Comparison of ENCODE assay signal across 7 cellular contexts in genomic region chr3:193872265-193872753, GRCh38.
DNase-seq lines count a peak whose midpoint lies in the region; ATAC-seq, FAIRE-seq and TF ChIP-seq lines count a peak whose summit lies in the region.

No MANE protein-coding gene starts in this region.

- peak; percentile 81 for FAIRE-seq in GM12891 (lab: Jason Lieb, UNC)

- H3K27me3 ChIP-seq in esophagus (ENCODE audit: control insufficient read depth in 1 of 2, insufficient read depth in 2 of 2, low read length in 2 of 2) (no peaks in the 10 kb centered on the region), GM23338 (ENCODE audit: insufficient read depth) (peaks cover 35% of the 10 kb centered on the region)

- H3K4me1 ChIP-seq in esophagus (ENCODE audit: control insufficient read depth in 2 of 2, insufficient read depth in 2 of 2, low read length in 1 of 2) = peaks cover 5 to 22% of the 10 kb centered on the region in 2 donors
- H3K4me1 ChIP-seq in GM23338 (ENCODE audit: insufficient read depth) = peaks cover 20% of the 10 kb centered on the region

- H3K27ac Mint-ChIP-seq in GM23338 = no peak overlapping the region

- H3K36me3 Mint-ChIP-seq in GM23338 (ENCODE audit: low read depth) = no peaks in the 10 kb centered on the region

- H3K27ac ChIP-seq in esophagus (ENCODE audit: low read depth in 2 of 2, low read length in 1 of 2) (peak overlapping the region; percentile 89 to 93), GM23338 (ENCODE audit: low read depth) (no peak overlapping the region)

- peaks cover 32% of the 10 kb centered on the region for H3K27me3 Mint-ChIP-seq in GM23338 (ENCODE audit: insufficient read depth, low read depth, poor library complexity)

- H3K4me3 Mint-ChIP-seq in GM23338 = no peak overlapping the region

- H4K20me1 ChIP-seq in GM23338 (replicated peaks; ENCODE audit: insufficient read depth) = no peaks in the 10 kb centered on the region

- no peak overlapping the region for H2AFZ ChIP-seq in GM23338

- no peak overlapping the region for H3K4me2 ChIP-seq in GM23338

- H3K36me3 ChIP-seq in esophagus (ENCODE audit: control insufficient read depth in 2 of 2, insufficient read depth in 2 of 2, low read length in 1 of 2) (no peaks in the 10 kb centered on the region), GM23338 (ENCODE audit: insufficient read depth) (no peaks in the 10 kb centered on the region)

- H3K4me1 Mint-ChIP-seq in GM23338 = peaks cover 27% of the 10 kb centered on the region

- no peaks in the 10 kb centered on the region; the same call in 2 of the 3 replicates for H3K9me3 Mint-ChIP-seq in GM23338

- DNase-seq in GM12891 (ENCODE audit: insufficient read length, low spot score) (no peak), NCI-H226 (peak; percentile 98), GM23338 (ENCODE audit: low spot score) (no peak)
- peak; percentile 48 for DNase-seq in stimulated activated CD8-positive, alpha-beta memory T cell treated with anti-CD3 and anti-CD28 coated beads, Interleukin-4, amount 100 ng/mL, for 48 hours

- H3K4me3 ChIP-seq in esophagus (ENCODE audit: low read depth in 1 of 2, low read length in 2 of 2) (no peak overlapping the region), GM23338 (no peak overlapping the region)

- peaks cover 0 to 3% of the 10 kb centered on the region in 2 donors for H3K9me3 ChIP-seq in esophagus (ENCODE audit: control insufficient read depth in 2 of 2, insufficient read depth in 1 of 2, low read depth in 1 of 2, low read length in 1 of 2)

- WGBS in esophagus, 2 donors = 30 to 47% methylated on average over 2 of the region's 2 CpGs

- ATAC-seq in GM21737 (IDR thresholded peaks at IDR 0.05; ENCODE audit: unreplicated experiment) (peak; percentile 43), HG03139 (IDR thresholded peaks at IDR 0.05; ENCODE audit: unreplicated experiment) (no peak), GM23338 (no peak)

- no peaks in the 10 kb centered on the region for H3K9me2 ChIP-seq in GM23338 (ENCODE audit: insufficient read depth)

- no peaks in the 10 kb centered on the region for H3K79me2 ChIP-seq in GM23338 (replicated peaks; ENCODE audit: insufficient read depth)

- no peak for TF ChIP-seq POLR2A in GM12891 (IDR thresholded peaks at IDR 0.05; ENCODE audit: low read depth, low read length)

- H3F3A ChIP-seq in GM23338 (replicated peaks; ENCODE audit: low read depth) = peaks cover 11% of the 10 kb centered on the region; the same call in 1 of the 2 replicates

- no peak for TF ChIP-seq CTCF in GM23338 (conservative IDR thresholded peaks at IDR 0.05; ENCODE audit: low read depth in 2 of 2)

TF ChIP-seq in GM12891, 5 proteins besides CTCF, POLR2A, EP300 and RAD21:
- TF ChIP-seq SPI1 (IDR thresholded peaks at IDR 0.05; ENCODE audit: low read depth, low read length) = peak; percentile 44; the same call in 1 of the 2 replicates
- TF ChIP-seq POLR2AphosphoS5 (IDR thresholded peaks at IDR 0.05; ENCODE audit: low read depth, low read length) = no peak

TF ChIP-seq in GM23338, 12 proteins besides CTCF, POLR2A, EP300 and RAD21 (continues in another document):
- TF ChIP-seq ZNF331 (CRISPR knock-in tag; IDR thresholded peaks at IDR 0.05; ENCODE audit: low read depth) = no peak
- TF ChIP-seq NANOG (IDR thresholded peaks at IDR 0.05; ENCODE audit: borderline replicate concordance) = no peak
- no peak for TF ChIP-seq POLR2AphosphoS5 (IDR thresholded peaks at IDR 0.05; ENCODE audit: low read depth)
- no peak for TF ChIP-seq EZH2 (IDR thresholded peaks at IDR 0.05; ENCODE audit: low read depth, unreplicated experiment)
- TF ChIP-seq EZH2phosphoT487 (IDR thresholded peaks at IDR 0.05; ENCODE audit: unreplicated experiment) = no peak
- no peak for TF ChIP-seq REST (IDR thresholded peaks at IDR 0.05; ENCODE audit: unreplicated experiment)
- no peak for TF ChIP-seq JUNB (IDR thresholded peaks at IDR 0.05; ENCODE audit: unreplicated experiment)
- no peak for TF ChIP-seq CREB1 (CRISPR knock-in tag; IDR thresholded peaks at IDR 0.05; ENCODE audit: low read depth)
- no peak for TF ChIP-seq ZNF462 (CRISPR knock-in tag; IDR thresholded peaks at IDR 0.05)
- TF ChIP-seq STAT1 (IDR thresholded peaks at IDR 0.05; ENCODE audit: unreplicated experiment) = no peak
- TF ChIP-seq ZNF114 (CRISPR knock-in tag; IDR thresholded peaks at IDR 0.05) = no peak

Comparison
In these comparisons a context has a peak if more than half of its experiments do, and no peak if none do; other contexts are left out.
1. DNase-seq: peak in NCI-H226 (single experiment) and stimulated activated CD8-positive, alpha-beta memory T cell treated with anti-CD3 and anti-CD28 coated beads, Interleukin-4, amount 100 ng/mL, for 48 hours (single experiment); none in GM12891 (single experiment) and GM23338 (single experiment).